ENCODE assay signal across 1 cellular context in genomic region chr1:21893046-21893805, GRCh38.
TF ChIP-seq lines count a peak whose summit lies in the region.

No MANE protein-coding gene starts in this region.

TF ChIP-seq in GM23338, 12 proteins besides CTCF, POLR2A, EP300 and RAD21 (continued from another document):
- TF ChIP-seq REST (IDR thresholded peaks at IDR 0.05; ENCODE audit: unreplicated experiment) = no peak
- no peak for TF ChIP-seq STAT1 (IDR thresholded peaks at IDR 0.05; ENCODE audit: unreplicated experiment)
- TF ChIP-seq, protein P1, sequence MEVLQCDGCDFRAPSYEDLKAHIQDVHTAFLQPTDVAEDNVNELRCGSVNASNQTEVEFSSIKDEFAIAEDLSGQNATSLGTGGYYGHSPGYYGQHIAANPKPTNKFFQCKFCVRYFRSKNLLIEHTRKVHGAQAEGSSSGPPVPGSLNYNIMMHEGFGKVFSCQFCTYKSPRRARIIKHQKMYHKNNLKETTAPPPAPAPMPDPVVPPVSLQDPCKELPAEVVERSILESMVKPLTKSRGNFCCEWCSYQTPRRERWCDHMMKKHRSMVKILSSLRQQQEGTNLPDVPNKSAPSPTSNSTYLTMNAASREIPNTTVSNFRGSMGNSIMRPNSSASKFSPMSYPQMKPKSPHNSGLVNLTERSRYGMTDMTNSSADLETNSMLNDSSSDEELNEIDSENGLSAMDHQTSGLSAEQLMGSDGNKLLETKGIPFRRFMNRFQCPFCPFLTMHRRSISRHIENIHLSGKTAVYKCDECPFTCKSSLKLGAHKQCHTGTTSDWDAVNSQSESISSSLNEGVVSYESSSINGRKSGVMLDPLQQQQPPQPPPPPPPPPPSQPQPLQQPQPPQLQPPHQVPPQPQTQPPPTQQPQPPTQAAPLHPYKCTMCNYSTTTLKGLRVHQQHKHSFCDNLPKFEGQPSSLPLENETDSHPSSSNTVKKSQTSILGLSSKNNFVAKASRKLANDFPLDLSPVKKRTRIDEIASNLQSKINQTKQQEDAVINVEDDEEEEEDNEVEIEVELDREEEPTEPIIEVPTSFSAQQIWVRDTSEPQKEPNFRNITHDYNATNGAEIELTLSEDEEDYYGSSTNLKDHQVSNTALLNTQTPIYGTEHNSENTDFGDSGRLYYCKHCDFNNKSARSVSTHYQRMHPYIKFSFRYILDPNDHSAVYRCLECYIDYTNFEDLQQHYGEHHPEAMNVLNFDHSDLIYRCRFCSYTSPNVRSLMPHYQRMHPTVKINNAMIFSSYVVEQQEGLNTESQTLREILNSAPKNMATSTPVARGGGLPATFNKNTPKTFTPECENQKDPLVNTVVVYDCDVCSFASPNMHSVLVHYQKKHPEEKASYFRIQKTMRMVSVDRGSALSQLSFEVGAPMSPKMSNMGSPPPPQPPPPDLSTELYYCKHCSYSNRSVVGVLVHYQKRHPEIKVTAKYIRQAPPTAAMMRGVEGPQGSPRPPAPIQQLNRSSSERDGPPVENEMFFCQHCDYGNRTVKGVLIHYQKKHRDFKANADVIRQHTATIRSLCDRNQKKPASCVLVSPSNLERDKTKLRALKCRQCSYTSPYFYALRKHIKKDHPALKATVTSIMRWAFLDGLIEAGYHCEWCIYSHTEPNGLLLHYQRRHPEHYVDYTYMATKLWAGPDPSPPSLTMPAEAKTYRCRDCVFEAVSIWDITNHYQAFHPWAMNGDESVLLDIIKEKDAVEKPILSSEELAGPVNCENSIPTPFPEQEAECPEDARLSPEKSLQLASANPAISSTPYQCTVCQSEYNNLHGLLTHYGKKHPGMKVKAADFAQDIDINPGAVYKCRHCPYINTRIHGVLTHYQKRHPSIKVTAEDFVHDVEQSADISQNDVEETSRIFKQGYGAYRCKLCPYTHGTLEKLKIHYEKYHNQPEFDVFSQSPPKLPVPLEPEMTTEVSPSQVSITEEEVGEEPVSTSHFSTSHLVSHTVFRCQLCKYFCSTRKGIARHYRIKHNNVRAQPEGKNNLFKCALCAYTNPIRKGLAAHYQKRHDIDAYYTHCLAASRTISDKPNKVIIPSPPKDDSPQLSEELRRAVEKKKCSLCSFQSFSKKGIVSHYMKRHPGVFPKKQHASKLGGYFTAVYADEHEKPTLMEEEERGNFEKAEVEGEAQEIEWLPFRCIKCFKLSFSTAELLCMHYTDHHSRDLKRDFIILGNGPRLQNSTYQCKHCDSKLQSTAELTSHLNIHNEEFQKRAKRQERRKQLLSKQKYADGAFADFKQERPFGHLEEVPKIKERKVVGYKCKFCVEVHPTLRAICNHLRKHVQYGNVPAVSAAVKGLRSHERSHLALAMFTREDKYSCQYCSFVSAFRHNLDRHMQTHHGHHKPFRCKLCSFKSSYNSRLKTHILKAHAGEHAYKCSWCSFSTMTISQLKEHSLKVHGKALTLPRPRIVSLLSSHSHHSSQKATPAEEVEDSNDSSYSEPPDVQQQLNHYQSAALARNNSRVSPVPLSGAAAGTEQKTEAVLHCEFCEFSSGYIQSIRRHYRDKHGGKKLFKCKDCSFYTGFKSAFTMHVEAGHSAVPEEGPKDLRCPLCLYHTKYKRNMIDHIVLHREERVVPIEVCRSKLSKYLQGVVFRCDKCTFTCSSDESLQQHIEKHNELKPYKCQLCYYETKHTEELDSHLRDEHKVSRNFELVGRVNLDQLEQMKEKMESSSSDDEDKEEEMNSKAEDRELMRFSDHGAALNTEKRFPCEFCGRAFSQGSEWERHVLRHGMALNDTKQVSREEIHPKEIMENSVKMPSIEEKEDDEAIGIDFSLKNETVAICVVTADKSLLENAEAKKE (CRISPR knock-in tag; IDR thresholded peaks at IDR 0.05) = no peak
- TF ChIP-seq ZNF331 (CRISPR knock-in tag; IDR thresholded peaks at IDR 0.05; ENCODE audit: low read depth) = no peak
- no peak for TF ChIP-seq JUNB (IDR thresholded peaks at IDR 0.05; ENCODE audit: unreplicated experiment)
- TF ChIP-seq POLR2AphosphoS5 (IDR thresholded peaks at IDR 0.05; ENCODE audit: low read depth) = no peak
- TF ChIP-seq NANOG (IDR thresholded peaks at IDR 0.05; ENCODE audit: borderline replicate concordance) = no peak
